In genomic region chr6:12415980-12416598, GRCh38 we compare ENCODE assay signal across 16 cellular contexts.
DNase-seq lines count a peak whose midpoint lies in the region; ATAC-seq, FAIRE-seq and TF ChIP-seq lines count a peak whose summit lies in the region.
"Had no signal": no experiment of that assay in that cellular context is flagged by ENCODE, and none has a peak within 500 bp of the region (broad histone marks: within the 10 kb centered on the region; RNA-seq: fewer than 3 reads in every experiment).

No MANE protein-coding gene starts in this region.

- ATAC-seq in A549, result peak; percentile 83 to 95
- no peak for ATAC-seq in thoracic aorta (ENCODE audit: insufficient number of reproducible peaks, low FRiP score, low read depth)
- ATAC-seq in HG02840 (IDR thresholded peaks at IDR 0.05; ENCODE audit: low FRiP score, unreplicated experiment), result no peak
- ATAC-seq: GM12878, HepG2 had no signal

- TF ChIP-seq CTCF in A549 (IDR thresholded peaks at IDR 0.05) (no peak), chondrocyte (IDR thresholded peaks at IDR 0.05) (no peak), thoracic aorta (IDR thresholded peaks at IDR 0.05) (no peak), MM.1S (IDR thresholded peaks at IDR 0.05; ENCODE audit: low read length) (no peak)

- H2AFZ ChIP-seq in MM.1S (ENCODE audit: low read length), result no peak overlapping the region

- H3K4me3 ChIP-seq in A549 (no peak overlapping the region), thoracic aorta (no peak overlapping the region), MM.1S (ENCODE audit: low read length) (no peak overlapping the region)
- H3K4me3 ChIP-seq: GM12878 had no signal

- H3K27ac Mint-ChIP-seq in chondrocyte (ENCODE audit: unreplicated experiment), result peak overlapping the region; percentile 89
- H3K27ac Mint-ChIP-seq: CD4-positive, alpha-beta memory T cell; H9 had no signal

- no peaks in the 10 kb centered on the region for H3F3A ChIP-seq in MM.1S (ENCODE audit: insufficient read depth, low read length)

- peaks cover 14% of the 10 kb centered on the region for H3K9me3 Mint-ChIP-seq in chondrocyte (ENCODE audit: low read depth)

- no peak overlapping the region for H3K4me3 Mint-ChIP-seq in chondrocyte (ENCODE audit: unreplicated experiment)
- H3K4me3 Mint-ChIP-seq: H9 had no signal

- FAIRE-seq in A549 (lab: Jason Lieb, UNC) (no peak), TTC549 (lab: Jason Lieb, UNC) (peak; percentile 61)
- FAIRE-seq: GM12878, HepG2, HTR-8/SVneo had no signal

- peak in 1 of 2 experiments; percentile 46 for TF ChIP-seq RAD21 in A549 (conservative IDR thresholded peaks at IDR 0.05 in 1 of 2, IDR thresholded peaks at IDR 0.05 in 1 of 2)

- H3K36me3 Mint-ChIP-seq in chondrocyte (ENCODE audit: low read depth), result no peaks in the 10 kb centered on the region
- H3K36me3 Mint-ChIP-seq: CD4-positive, alpha-beta memory T cell had no signal

- TF ChIP-seq EP300 in A549 (IDR thresholded peaks at IDR 0.05), result peak; percentile 59 to 75; a peak in 3 of 5 replicates

- H3K9me3 ChIP-seq in A549 (peaks cover 22% of the 10 kb centered on the region), thoracic aorta (no peaks in the 10 kb centered on the region), MM.1S (replicated peaks; ENCODE audit: insufficient read depth, low read length) (no peaks in the 10 kb centered on the region)
- H3K9me3 ChIP-seq: BE2C had no signal

- H3K79me2 ChIP-seq in MM.1S (ENCODE audit: low read length), result no peaks in the 10 kb centered on the region

- CTCF ChIA-PET in A549 (lab: Yijun Ruan, JAX), result interaction anchor here (0.8 kb wide), 1 partner anchor 66 kb away, joined by 5 read pairs; no protein-coding TSS in a partner anchor

- H3K4me2 ChIP-seq in A549 (peak overlapping the region; percentile 66), MM.1S (ENCODE audit: low read depth, low read length) (no peak overlapping the region)

- no peaks in the 10 kb centered on the region for H3K27me3 Mint-ChIP-seq in chondrocyte (ENCODE audit: low read depth)

- whole genome bisulfite sequencing in A549 (ENCODE audit: missing lambda C conversion rate), result 3% methylated on average over 2 of the region's 2 CpGs

- peaks cover 36% of the 10 kb centered on the region for H3K4me1 Mint-ChIP-seq in chondrocyte (ENCODE audit: low read depth)
- H3K4me1 Mint-ChIP-seq: CD4-positive, alpha-beta memory T cell had no signal

- TF ChIP-seq POLR2A in A549 (IDR thresholded peaks at IDR 0.05; ENCODE audit: low read length), result no peak

- no peaks in the 10 kb centered on the region for H3K9me2 ChIP-seq in MM.1S (replicated peaks; ENCODE audit: insufficient read depth, low read length)

- H3K36me3 ChIP-seq in thoracic aorta (no peaks in the 10 kb centered on the region), MM.1S (replicated peaks; ENCODE audit: insufficient read depth, low read length) (no peaks in the 10 kb centered on the region)
- H3K36me3 ChIP-seq: BE2C had no signal

- POLR2A ChIA-PET in A549 (lab: Yijun Ruan, JAX), result interaction anchor here (0.6 to 0.9 kb wide), 3 partner anchors 52 to 126 kb away, joined by 3 read pairs; partner anchors contain the start of gene EDN1

- H3K9ac ChIP-seq in MM.1S (ENCODE audit: low read length), result no peak overlapping the region

- H4K20me1 ChIP-seq in MM.1S (ENCODE audit: insufficient read depth, low read length), result no peaks in the 10 kb centered on the region

- H3K27me3 ChIP-seq in thoracic aorta (replicated peaks; ENCODE audit: insufficient read depth) (no peaks in the 10 kb centered on the region), MM.1S (replicated peaks; ENCODE audit: insufficient read depth, low read length) (no peaks in the 10 kb centered on the region)
- H3K27me3 ChIP-seq: BE2C had no signal

- H3K27ac ChIP-seq in A549, result peak overlapping the region; percentile 91
- H3K27ac ChIP-seq in thoracic aorta, result peak overlapping the region; percentile 22 to 41
- H3K27ac ChIP-seq in MM.1S (ENCODE audit: low read length), result no peak overlapping the region
- H3K27ac ChIP-seq: C4-2B had no signal

- H3K4me1 ChIP-seq in A549 (peaks cover 66% of the 10 kb centered on the region), thoracic aorta (ENCODE audit: control insufficient read depth in 1 of 2, low read depth in 2 of 2) (peaks cover 3 to 11% of the 10 kb centered on the region in 2 donors), MM.1S (ENCODE audit: low read length) (no peaks in the 10 kb centered on the region)
- H3K4me1 ChIP-seq: BE2C had no signal

- peak in 1 of 2 experiments; percentile 82 for DNase-seq in A549 (ENCODE audit: low read depth in 1 of 2, low spot score in 1 of 2)
- DNase-seq in chondrocyte (ENCODE audit: low spot score), result no peak
- DNase-seq in thoracic aorta (ENCODE audit: low spot score), result no peak
- no peak for DNase-seq in MM.1S
- DNase-seq in NCI-H2081 treated with DMSO at 0.1 percent for 48 hours (lab: John Stamatoyannopoulos, UW), result no peak
- DNase-seq: BE2C; CD4-positive, alpha-beta memory T cell; DMS79; GOT3; H9 had no signal

TF ChIP-seq in A549, 52 proteins besides CTCF, POLR2A, EP300 and RAD21:
- TF ChIP-seq TFCP2L1 (CRISPR knock-in tag; IDR thresholded peaks at IDR 0.05) (no peak), GATA3 (IDR thresholded peaks at IDR 0.05; ENCODE audit: borderline replicate concordance) (peak; percentile 89), FOSL2 (IDR thresholded peaks at IDR 0.05) (0 out of 2 replicates have a peak, but pooled peaks have one; percentile 20), FOSL2 (CRISPR knock-in tag; IDR thresholded peaks at IDR 0.05) (peak; percentile 76), HOXB5 (CRISPR knock-in tag; IDR thresholded peaks at IDR 0.05) (no peak), JUN (IDR thresholded peaks at IDR 0.05) (peak; percentile 32 to 57; a peak in 1 of 5 replicates), FOXS1 (CRISPR knock-in tag; IDR thresholded peaks at IDR 0.05) (no peak), JUNB (IDR thresholded peaks at IDR 0.05) (peak; percentile 68), HDAC2 (IDR thresholded peaks at IDR 0.05) (no peak), CEBPB (IDR thresholded peaks at IDR 0.05) (peak in 1 of 2 experiments; percentile 24; a peak in 1 of 4 replicates), SMC3 (IDR thresholded peaks at IDR 0.05) (peak; percentile 20; the same call in 2 of the 3 replicates), FOSB (CRISPR knock-in tag; IDR thresholded peaks at IDR 0.05) (no peak)
- TF ChIP-seq, protein P1, sequence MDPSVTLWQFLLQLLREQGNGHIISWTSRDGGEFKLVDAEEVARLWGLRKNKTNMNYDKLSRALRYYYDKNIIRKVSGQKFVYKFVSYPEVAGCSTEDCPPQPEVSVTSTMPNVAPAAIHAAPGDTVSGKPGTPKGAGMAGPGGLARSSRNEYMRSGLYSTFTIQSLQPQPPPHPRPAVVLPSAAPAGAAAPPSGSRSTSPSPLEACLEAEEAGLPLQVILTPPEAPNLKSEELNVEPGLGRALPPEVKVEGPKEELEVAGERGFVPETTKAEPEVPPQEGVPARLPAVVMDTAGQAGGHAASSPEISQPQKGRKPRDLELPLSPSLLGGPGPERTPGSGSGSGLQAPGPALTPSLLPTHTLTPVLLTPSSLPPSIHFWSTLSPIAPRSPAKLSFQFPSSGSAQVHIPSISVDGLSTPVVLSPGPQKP (IDR thresholded peaks at IDR 0.05; ENCODE audit: low read depth, low read length), result no peak

Comparison
In these comparisons a context has a peak if more than half of its experiments do, and no peak if none do; other contexts are left out.
1. ATAC-seq: peak in A549 (2 of 2); none in thoracic aorta (single experiment) and HG02840 (single experiment).